8 cellular contexts compared by ENCODE assay signal in the genomic region with DNA sequence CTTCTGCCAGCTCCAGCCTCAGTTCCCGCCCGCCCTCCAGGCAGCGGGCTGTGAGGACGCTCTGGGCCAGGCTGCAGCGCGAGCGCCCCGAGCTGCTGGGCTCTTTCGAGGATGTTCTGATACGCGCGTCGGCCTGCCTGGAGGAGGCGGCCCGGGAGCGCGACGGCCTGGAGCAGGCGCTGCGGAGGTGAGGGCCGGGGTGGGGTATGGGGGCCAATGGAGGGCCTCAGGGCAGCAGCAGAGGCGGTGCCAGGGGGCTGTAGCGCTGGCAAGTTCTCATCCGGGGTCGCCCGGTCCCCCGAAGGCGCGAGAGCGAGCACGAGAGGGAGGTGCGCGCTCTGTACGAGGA. TPM values are rescaled to one million over a fixed set of nuclear protein-coding genes. Genes with fewer than 3 reads are reported as not detected.
DNase-seq lines count a peak whose midpoint lies in the region; ATAC-seq and TF ChIP-seq lines count a peak whose summit lies in the region.

No MANE protein-coding gene starts in this region.

- H3K27ac ChIP-seq in Panc1 (ENCODE audit: low read length) (peak overlapping the region; percentile 92), psoas muscle (peak overlapping the region; percentile 5)

- BruUV-seq in Panc1 (replicated peaks; lab: Mats Ljungman, UMichigan), result no TSS peak

- no peaks in the 10 kb centered on the region for H3K27me3 ChIP-seq in Panc1 (ENCODE audit: control insufficient read depth, insufficient read depth, low read length)
- H3K27me3 ChIP-seq in psoas muscle (ENCODE audit: insufficient read depth in 3 of 3, low read length in 2 of 3), result peaks cover 0 to 37% (median 13%) of the 10 kb centered on the region in 3 donors

- H3K36me3 ChIP-seq in ES-I3 (ENCODE audit: insufficient read depth, low read length) (no peaks in the 10 kb centered on the region), Panc1 (ENCODE audit: control insufficient read depth, insufficient read depth, low read length) (no peaks in the 10 kb centered on the region), psoas muscle (ENCODE audit: insufficient read depth in 1 of 2, low read depth in 1 of 2) (peaks cover 0 to 8% of the 10 kb centered on the region in 2 donors)

- peaks cover 22% of the 10 kb centered on the region for H3K4me1 ChIP-seq in ES-I3 (ENCODE audit: insufficient read depth, low read length)
- peaks cover 58% of the 10 kb centered on the region for H3K4me1 ChIP-seq in Panc1 (ENCODE audit: control insufficient read depth, insufficient read depth, low read length)
- H3K4me1 ChIP-seq in psoas muscle, result peaks cover 41% of the 10 kb centered on the region

- intact Hi-C loops in Panc1 (cut with micrococcal nuclease; ENCODE audit: unreplicated experiment), result no loop called here
- intact Hi-C loops in psoas muscle (cut with DNase I), result no loop called here
- intact Hi-C loops in posterior cingulate gyrus (cut with DNase I), result no loop called here

- peak overlapping the region; percentile 53; the same call in 1 of the 2 replicates for H3K9ac ChIP-seq in ES-I3 (ENCODE audit: low read depth, low read length)

- CTCF ChIA-PET in Panc1 (lab: Charles Lee), result interaction anchor here (0.8 kb wide), 1 partner anchor 8 kb away, joined by 4 read pairs; no protein-coding TSS in a partner anchor

- DNase-seq in Panc1 (ENCODE audit: low read depth, low spot score) (no peak), fibroblast of pulmonary artery (ENCODE audit: low read depth) (no peak), psoas muscle (no peak), posterior cingulate gyrus (no peak), COLO829 (ENCODE audit: low spot score) (no peak), SIG-M5 treated with dmso at 0.1 percent for 504 hours (lab: John Stamatoyannopoulos, UW; ENCODE audit: unreplicated experiment) (no peak), HCEC 1CT (no peak)

- ATAC-seq in Panc1 (peak; percentile 0; the same call in 1 of the 2 replicates), psoas muscle (no peak)

- H3K9me3 ChIP-seq in ES-I3 (ENCODE audit: control insufficient read depth, insufficient read depth, low read length) (no peaks in the 10 kb centered on the region), Panc1 (ENCODE audit: control insufficient read depth, insufficient read depth, low read depth, low read length) (no peaks in the 10 kb centered on the region), psoas muscle (no peaks in the 10 kb centered on the region)

- TF ChIP-seq CTCF in Panc1 (IDR thresholded peaks at IDR 0.05) (no peak), fibroblast of pulmonary artery (IDR thresholded peaks at IDR 0.05; ENCODE audit: low read length, missing control alignments) (no peak), psoas muscle (IDR thresholded peaks at IDR 0.05) (no peak)

- WGBS in psoas muscle, 3 donors, result 24 to 33% (median 29%) methylated on average over 23 to 34 of the region's 34 CpGs

- peak overlapping the region; percentile 78 to 82 for H3K4me3 ChIP-seq in Panc1 (ENCODE audit: low read depth in 2 of 2, low read length in 2 of 2)
- peak overlapping the region; percentile 30 for H3K4me3 ChIP-seq in fibroblast of pulmonary artery (replicated peaks; ENCODE audit: low read depth, low read length)
- H3K4me3 ChIP-seq in psoas muscle, result peak overlapping the region; percentile 57

- in situ Hi-C loops in Panc1 (cut with HindIII; ENCODE audit: low pct_unique_long_range_greater_than_20kb, low sequenced_read_pairs), result no loop called here

- POLR2A ChIA-PET in Panc1 (lab: Charles Lee), result interaction anchor here (2.5 kb wide), 1 partner anchor 14 kb away, joined by 8 read pairs; no protein-coding TSS in a partner anchor

RNA-seq across cellular contexts. Expression of gene CRACR2B, which starts 2.2 kb away (rescaled TPM):
- total RNA-seq in Panc1 (2021; ENCODE audit: unreplicated experiment) (132 TPM), psoas muscle (1 to 10 TPM; 2.4 to 8.9 (median 4.1) TPM)
- polyA plus RNA-seq in Panc1 (2012; ENCODE audit: insufficient read length), result 167 TPM
- polyA plus RNA-seq in psoas muscle, result 1 to 10 TPM; 1.9 to 6.4 (median 2.8) TPM

RNA-seq across cellular contexts. Expression of gene CD151, which starts 2.8 kb away (rescaled TPM):
- total RNA-seq in Panc1 (2021; ENCODE audit: unreplicated experiment), result 680 TPM
- polyA plus RNA-seq in Panc1 (2012; ENCODE audit: insufficient read length), result 1,015 TPM
- 100 to 1,000 TPM; 149 to 175 (median 161) TPM for total RNA-seq in psoas muscle
- 100 to 1,000 TPM; 158 to 358 (median 224) TPM for polyA plus RNA-seq in psoas muscle

RNA-seq across cellular contexts. Expression of gene PNPLA2, which starts 11.2 kb away (rescaled TPM):
- total RNA-seq in Panc1 (2021; ENCODE audit: unreplicated experiment) (244 TPM), psoas muscle (100 to 1,000 TPM; 125 to 247 (median 175) TPM)
- polyA plus RNA-seq in Panc1 (2012; ENCODE audit: insufficient read length), result 377 TPM
- polyA plus RNA-seq in psoas muscle, result 10 to 100 TPM; 64.8 to 87.9 (median 83.8) TPM

RNA-seq across cellular contexts. Expression of gene POLR2L, which starts 12.4 kb away (rescaled TPM):
- 673 TPM for total RNA-seq in Panc1 (2021; ENCODE audit: unreplicated experiment)
- polyA plus RNA-seq in Panc1 (2012; ENCODE audit: insufficient read length), result 2,061 TPM
- 100 to 1,000 TPM; 113 to 205 (median 156) TPM for total RNA-seq in psoas muscle
- polyA plus RNA-seq in psoas muscle, result 100 to 1,000 TPM; 114 to 178 (median 176) TPM

RNA-seq across cellular contexts. Expression of gene TSPAN4, which starts 12.7 kb away (rescaled TPM):
- total RNA-seq in Panc1 (2021; ENCODE audit: unreplicated experiment) (187 TPM), psoas muscle (10 to 100 TPM; 13.9 to 22.1 (median 16.8) TPM)
- polyA plus RNA-seq in Panc1 (2012; ENCODE audit: insufficient read length), result 257 TPM
- 10 to 100 TPM; 11.4 to 38.5 (median 25.1) TPM for polyA plus RNA-seq in psoas muscle

Comparison
In these comparisons a context has a peak if more than half of its experiments do, and no peak if none do; other contexts are left out.
1. H3K4me3 ChIP-seq: peak in every context shown above with its lines; median percentile 80 in Panc1; 57 in psoas muscle; 30 in fibroblast of pulmonary artery.
2. RNA of gene CRACR2B, which starts 2.2 kb away (total RNA-seq): 132 TPM in Panc1 (single experiment); 2.4 to 8.9 TPM in psoas muscle; every median in the first group is over 10 times any median in the second.